ENCODE assay signal across 11 cellular contexts in genomic region chr3:23877324-23877980, GRCh38. TPM values are rescaled to one million over a fixed set of nuclear protein-coding genes. Genes with fewer than 3 reads are reported as not detected.
DNase-seq lines count a peak whose midpoint lies in the region; ATAC-seq, FAIRE-seq and TF ChIP-seq lines count a peak whose summit lies in the region.
"Had no signal": no experiment of that assay in that cellular context is flagged by ENCODE, and none has a peak within 500 bp of the region (broad histone marks: within the 10 kb centered on the region; RNA-seq: fewer than 3 reads in every experiment).

No MANE protein-coding gene starts in this region.

- TF ChIP-seq POLR2A in GM12892 (IDR thresholded peaks at IDR 0.05; ENCODE audit: low read depth, low read length), result no peak

- POLR2A ChIA-PET in SK-N-SH (lab: Yijun Ruan, JAX), result interaction anchor here (0.7 kb wide), 1 partner anchor 988 kb away, joined by 3 read pairs; no protein-coding TSS in a partner anchor

- peaks cover 0 to 13% of the 10 kb centered on the region in 2 experiments for H3K36me3 ChIP-seq in SK-N-SH (replicated peaks in 1 of 2; ENCODE audit: control insufficient read depth in 1 of 2, insufficient read depth in 2 of 2, low read length in 1 of 2)
- H3K36me3 ChIP-seq in subcutaneous abdominal adipose tissue (ENCODE audit: control insufficient read depth in 5 of 5, insufficient read depth in 5 of 5, low read length in 5 of 5), result peaks cover 0 to 7% (median 0%) of the 10 kb centered on the region in 5 donors

- TF ChIP-seq RAD21 in SK-N-SH (IDR thresholded peaks at IDR 0.05; ENCODE audit: low read length), result no peak

- H3K9ac ChIP-seq in SK-N-SH, result no peak overlapping the region
- peak overlapping the region in 1 of 5 donors; percentile 41 for H3K9ac ChIP-seq in subcutaneous abdominal adipose tissue (ENCODE audit: low read length in 5 of 5)

- no peak for TF ChIP-seq EP300 in SK-N-SH (IDR thresholded peaks at IDR 0.05; ENCODE audit: borderline replicate concordance in 1 of 2, low read depth in 1 of 2, low read length in 1 of 2)

- H3K4me3 ChIP-seq in SK-N-SH (ENCODE audit: low read depth in 2 of 2, low read length in 1 of 2) (no peak overlapping the region), foreskin fibroblast (ENCODE audit: low read depth in 1 of 2, low read length in 2 of 2) (no peak overlapping the region), subcutaneous abdominal adipose tissue (ENCODE audit: low read depth in 1 of 5, low read length in 5 of 5) (no peak overlapping the region)
- H3K4me3 ChIP-seq: Peyer's patch had no signal

- H3K79me2 ChIP-seq in SK-N-SH (ENCODE audit: insufficient read depth), result peaks cover 40% of the 10 kb centered on the region

- DNase-seq in NCI-H2029 (lab: John Stamatoyannopoulos, UW), result peak; percentile 52
- DNase-seq in NCI-H2029 treated with DMSO at 0.1 percent for 48 hours (lab: John Stamatoyannopoulos, UW), result no peak
- DNase-seq in SK-N-SH, result no peak
- DNase-seq in foreskin fibroblast, result peak; percentile 95 to 98
- no peak for DNase-seq in NCI-H128 (lab: John Stamatoyannopoulos, UW; ENCODE audit: unreplicated experiment)
- DNase-seq in GM12892 (ENCODE audit: insufficient read length), result no peak
- DNase-seq: 8988T, endodermal cell, Peyer's patch had no signal

- H3K9me3 ChIP-seq in SK-N-SH (no peaks in the 10 kb centered on the region), subcutaneous abdominal adipose tissue (ENCODE audit: control insufficient read depth in 5 of 5, low read length in 5 of 5) (no peaks in the 10 kb centered on the region)
- H3K9me3 ChIP-seq: Peyer's patch had no signal

- no peaks in the 10 kb centered on the region for H3K9me2 ChIP-seq in SK-N-SH

- H3K27ac ChIP-seq in SK-N-SH (ENCODE audit: low read depth in 2 of 2, low read length in 1 of 2) (no peak overlapping the region; a peak in 1 of 4 replicates), subcutaneous abdominal adipose tissue (ENCODE audit: low read depth, low read length) (peak overlapping the region; percentile 34)
- H3K27ac ChIP-seq: Peyer's patch had no signal

- peak overlapping the region; percentile 41 for H3K4me2 ChIP-seq in SK-N-SH

- no peaks in the 10 kb centered on the region for H3K27me3 ChIP-seq in SK-N-SH (ENCODE audit: insufficient read depth)
- H3K27me3 ChIP-seq in subcutaneous abdominal adipose tissue (ENCODE audit: control insufficient read depth in 5 of 5, insufficient read depth in 4 of 5, low read length in 5 of 5), result no peaks in the 10 kb centered on the region
- H3K27me3 ChIP-seq: Peyer's patch had no signal

- ATAC-seq in HG02938 (IDR thresholded peaks at IDR 0.05; ENCODE audit: unreplicated experiment), result no peak

- no peak for FAIRE-seq in GM12892 (lab: Jason Lieb, UNC)

- H3F3A ChIP-seq in SK-N-SH (replicated peaks; ENCODE audit: insufficient read depth), result no peaks in the 10 kb centered on the region

- H2AFZ ChIP-seq in SK-N-SH (ENCODE audit: low read depth), result no peak overlapping the region

- CTCF ChIA-PET in SK-N-SH (lab: Yijun Ruan, JAX), result interaction anchor here (1.4 kb wide), 1 partner anchor 43 kb away, joined by 5 read pairs; no protein-coding TSS in a partner anchor

- TF ChIP-seq CTCF in SK-N-SH (IDR thresholded peaks at IDR 0.05), result no peak
- TF ChIP-seq CTCF in foreskin fibroblast (IDR thresholded peaks at IDR 0.05; ENCODE audit: low read depth, low read length), result no peak

- H3K4me1 ChIP-seq in SK-N-SH (ENCODE audit: control insufficient read depth in 1 of 2, insufficient read depth in 2 of 2, low read depth in 1 of 2, low read length in 1 of 2), result peaks cover 8 to 21% of the 10 kb centered on the region in 2 experiments
- H3K4me1 ChIP-seq in subcutaneous abdominal adipose tissue (ENCODE audit: control insufficient read depth in 5 of 5, insufficient read depth in 5 of 5, low read length in 5 of 5), result peaks cover 0 to 38% (median 32%) of the 10 kb centered on the region in 5 donors
- H3K4me1 ChIP-seq: Peyer's patch had no signal

- peaks cover 57% of the 10 kb centered on the region for H4K20me1 ChIP-seq in SK-N-SH (ENCODE audit: insufficient read depth)

- 54% methylated on average over 5 of the region's 5 CpGs for WGBS in SK-N-SH (ENCODE audit: low lambda C conversion rate)

TF ChIP-seq in SK-N-SH, 30 proteins besides CTCF, POLR2A, EP300 and RAD21:
- TF ChIP-seq JUND (IDR thresholded peaks at IDR 0.05) (0 out of 2 replicates have a peak, but pooled peaks have one; percentile 7), TEAD4 (IDR thresholded peaks at IDR 0.05; ENCODE audit: borderline replicate concordance, insufficient read depth) (no peak), TCF12 (IDR thresholded peaks at IDR 0.05) (peak; percentile 50; the same call in 1 of the 2 replicates), RFX5 (IDR thresholded peaks at IDR 0.05; ENCODE audit: low read length) (no peak), NFIC (IDR thresholded peaks at IDR 0.05; ENCODE audit: borderline replicate concordance) (peak; percentile 44; the same call in 1 of the 2 replicates)
TF ChIP-seq in SK-N-SH: peak in this region for 3.

RNA-seq across cellular contexts. Expression of gene NKIRAS1, which starts 39.3 kb away (rescaled TPM):
- 8.1 and 10.6 TPM in 2 replicates for polyA plus RNA-seq in SK-N-SH (2012; rRNA removed)
- polyA plus RNA-seq in SK-N-SH (2012; cell fraction: cytosol; rRNA removed), result 12.1 and 17.0 TPM in 2 replicates
- polyA plus RNA-seq in SK-N-SH (2012; cell fraction: nucleus; rRNA removed), result 5.6 and 7.1 TPM in 2 replicates
- 8.4 TPM for polyA plus RNA-seq in GM12892 (2012; ENCODE audit: missing spikeins)

RNA-seq across cellular contexts. Expression of gene RPL15, which starts 39.5 kb away (rescaled TPM):
- polyA plus RNA-seq in SK-N-SH (2012; rRNA removed), result 4,623 and 5,582 TPM in 2 replicates
- polyA plus RNA-seq in SK-N-SH (2012; cell fraction: cytosol; rRNA removed), result 4,989 and 5,704 TPM in 2 replicates
- polyA plus RNA-seq in SK-N-SH (2012; cell fraction: nucleus; rRNA removed), result 1,488 and 1,754 TPM in 2 replicates
- polyA plus RNA-seq in GM12892 (2012; ENCODE audit: missing spikeins), result 4,883 TPM

Comparison
In these comparisons a context has a peak if more than half of its experiments do, and no peak if none do; other contexts are left out.
1. DNase-seq: peak in NCI-H2029 (single experiment) and foreskin fibroblast (2 of 2); none in NCI-H2029 treated with DMSO at 0.1 percent for 48 hours (single experiment), SK-N-SH (single experiment), NCI-H128 (single experiment) and GM12892 (single experiment).